ENCODE assay signal across 10 cellular contexts in genomic region chr3:188164248-188164687, GRCh38. TPM values are rescaled to one million over a fixed set of nuclear protein-coding genes. Genes with fewer than 3 reads are reported as not detected.
DNase-seq lines count a peak whose midpoint lies in the region; ATAC-seq lines count a peak whose summit lies in the region.
"Had no signal": no experiment of that assay in that cellular context is flagged by ENCODE, and none has a peak within 500 bp of the region (broad histone marks: within the 10 kb centered on the region; RNA-seq: fewer than 3 reads in every experiment).

No MANE protein-coding gene starts in this region.

- H3K36me3 ChIP-seq in skeletal muscle tissue (ENCODE audit: control insufficient read depth in 3 of 3, insufficient read depth in 3 of 3, low read length in 3 of 3) = no peaks in the 10 kb centered on the region
- no peaks in the 10 kb centered on the region; the same call in 1 of the 2 replicates for H3K36me3 ChIP-seq in MG63

- H3K9me3 ChIP-seq in T-helper 17 cell (ENCODE audit: control insufficient read depth, low read length, poor library complexity, severe bottlenecking) = no peaks in the 10 kb centered on the region
- H3K9me3 ChIP-seq in skeletal muscle tissue (ENCODE audit: control insufficient read depth in 3 of 3, low read length in 3 of 3) = no peaks in the 10 kb centered on the region
- H3K9me3 ChIP-seq in MG63 = no peaks in the 10 kb centered on the region

- H3K4me1 ChIP-seq in skeletal muscle tissue (ENCODE audit: control insufficient read depth in 3 of 3, insufficient read depth in 3 of 3, low read length in 3 of 3) = peaks cover 18 to 48% (median 34%) of the 10 kb centered on the region in 3 donors

- no peaks in the 10 kb centered on the region for H3K27me3 ChIP-seq in skeletal muscle tissue (ENCODE audit: control insufficient read depth in 3 of 3, insufficient read depth in 3 of 3, low read length in 3 of 3)
- H3K27me3 ChIP-seq in MG63 = no peaks in the 10 kb centered on the region

- no peaks in the 10 kb centered on the region for H3K36me3 Mint-ChIP-seq in T-helper 17 cell (ENCODE audit: low read depth)

- H3K4me1 Mint-ChIP-seq in T-helper 17 cell = peaks cover 41% of the 10 kb centered on the region

- H3K4me3 Mint-ChIP-seq in T-helper 17 cell = peak overlapping the region; percentile 64

- peak overlapping the region; percentile 63 for H3K27ac ChIP-seq in skeletal muscle tissue (ENCODE audit: low read depth, low read length)

- DNase-seq in NOMO-1 treated with DMSO at 0.1 percent for 48 hours (lab: John Stamatoyannopoulos, UW; ENCODE audit: unreplicated experiment) (peak; percentile 29), NOMO-1 treated with dmso at 0.1 percent for 144 hours (lab: John Stamatoyannopoulos, UW; ENCODE audit: unreplicated experiment) (no peak), T-helper 17 cell (no peak), MG63 (no peak), RPMI8226 (no peak)
- DNase-seq: islet precursor cell, NCI-H1694 had no signal

- H3K27ac Mint-ChIP-seq in T-helper 17 cell = peak overlapping the region; percentile 67

- H3K27me3 Mint-ChIP-seq in T-helper 17 cell = no peaks in the 10 kb centered on the region

- no peak overlapping the region for H3K4me3 ChIP-seq in skeletal muscle tissue (ENCODE audit: low read length in 3 of 3)
- H3K4me3 ChIP-seq in MG63 = no peak overlapping the region

- ATAC-seq in T-helper 17 cell (peak; percentile 50), esophagus mucosa (peak; percentile 94), HG03196 (IDR thresholded peaks at IDR 0.05; ENCODE audit: unreplicated experiment) (no peak)

- H3K9ac ChIP-seq in skeletal muscle tissue (ENCODE audit: low read depth in 1 of 3, low read length in 3 of 3) = peak overlapping the region in 1 of 3 donors; percentile 14

RNA-seq across cellular contexts. Expression of gene LPP, which starts 10.3 kb away (rescaled TPM):
- total RNA-seq in T-helper 17 cell = 10 to 100 TPM; 81.0 to 94.2 TPM
- total RNA-seq in esophagus mucosa = 89.0 TPM
- 28.2 TPM for total RNA-seq in skeletal muscle tissue
- total RNA-seq in MG63 (2014; rRNA removed; shearing (Covaris generic); ENCODE audit: low replicate concordance) = 7.9 and 14.2 TPM in 2 replicates
